ENCODE assay signal across 1 cellular context in genomic region chr7:97770845-97771244, GRCh38.
A peak's percentile ranks its signal among the peaks of the same experiment; 100 is the strongest.
TF ChIP-seq lines count a peak whose summit lies in the region.

No MANE protein-coding gene starts in this region.

TF ChIP-seq in K562, 482 proteins besides CTCF, POLR2A, EP300 and RAD21:
- TF ChIP-seq ZNF318 (IDR thresholded peaks at IDR 0.05; ENCODE audit: borderline replicate concordance in 1 of 2, low read depth in 1 of 2) (no peak), ZNF316 (IDR thresholded peaks at IDR 0.05) (peak; percentile 44; the same call in 1 of the 2 replicates), NFE2 (IDR thresholded peaks at IDR 0.05; ENCODE audit: low read depth) (peak; percentile 80), CREM (IDR thresholded peaks at IDR 0.05; ENCODE audit: low read depth) (peak; percentile 59), SMARCE1 (IDR thresholded peaks at IDR 0.05) (no peak), ATF1 (CRISPR knock-in tag; IDR thresholded peaks at IDR 0.05) (no peak), ATF1 (tag; IDR thresholded peaks at IDR 0.05) (0 out of 2 replicates have a peak, but pooled peaks have one; percentile 13), CREB3 (tag; conservative IDR thresholded peaks at IDR 0.05; ENCODE audit: low read depth) (no peak), BRD4 (IDR thresholded peaks at IDR 0.05) (no peak), FOXP1 (CRISPR knock-in tag; IDR thresholded peaks at IDR 0.05) (no peak), THRA (IDR thresholded peaks at IDR 0.05) (no peak), CHD2 (IDR thresholded peaks at IDR 0.05; ENCODE audit: low read depth, low read length) (no peak), MAFG (tag; conservative IDR thresholded peaks at IDR 0.05) (peak; percentile 70), C11orf30 (IDR thresholded peaks at IDR 0.05; ENCODE audit: low read depth) (peak; percentile 65), NFE2L1 (tag; IDR thresholded peaks at IDR 0.05; ENCODE audit: borderline replicate concordance, low read depth) (peak; percentile 56; the same call in 1 of the 2 replicates), BACH1 (tag; IDR thresholded peaks at IDR 0.05) (peak; percentile 94), PKNOX1 (IDR thresholded peaks at IDR 0.05) (no peak), ZFP91 (CRISPR knock-in tag; IDR thresholded peaks at IDR 0.05) (no peak)
- TF ChIP-seq, protein P1, sequence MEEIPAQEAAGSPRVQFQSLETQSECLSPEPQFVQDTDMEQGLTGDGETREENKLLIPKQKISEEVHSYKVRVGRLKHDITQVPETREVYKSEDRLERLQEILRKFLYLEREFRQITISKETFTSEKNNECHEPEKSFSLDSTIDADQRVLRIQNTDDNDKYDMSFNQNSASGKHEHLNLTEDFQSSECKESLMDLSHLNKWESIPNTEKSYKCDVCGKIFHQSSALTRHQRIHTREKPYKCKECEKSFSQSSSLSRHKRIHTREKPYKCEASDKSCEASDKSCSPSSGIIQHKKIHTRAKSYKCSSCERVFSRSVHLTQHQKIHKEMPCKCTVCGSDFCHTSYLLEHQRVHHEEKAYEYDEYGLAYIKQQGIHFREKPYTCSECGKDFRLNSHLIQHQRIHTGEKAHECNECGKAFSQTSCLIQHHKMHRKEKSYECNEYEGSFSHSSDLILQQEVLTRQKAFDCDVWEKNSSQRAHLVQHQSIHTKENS (CRISPR knock-in tag; IDR thresholded peaks at IDR 0.05), result no peak
- TF ChIP-seq, protein P2, sequence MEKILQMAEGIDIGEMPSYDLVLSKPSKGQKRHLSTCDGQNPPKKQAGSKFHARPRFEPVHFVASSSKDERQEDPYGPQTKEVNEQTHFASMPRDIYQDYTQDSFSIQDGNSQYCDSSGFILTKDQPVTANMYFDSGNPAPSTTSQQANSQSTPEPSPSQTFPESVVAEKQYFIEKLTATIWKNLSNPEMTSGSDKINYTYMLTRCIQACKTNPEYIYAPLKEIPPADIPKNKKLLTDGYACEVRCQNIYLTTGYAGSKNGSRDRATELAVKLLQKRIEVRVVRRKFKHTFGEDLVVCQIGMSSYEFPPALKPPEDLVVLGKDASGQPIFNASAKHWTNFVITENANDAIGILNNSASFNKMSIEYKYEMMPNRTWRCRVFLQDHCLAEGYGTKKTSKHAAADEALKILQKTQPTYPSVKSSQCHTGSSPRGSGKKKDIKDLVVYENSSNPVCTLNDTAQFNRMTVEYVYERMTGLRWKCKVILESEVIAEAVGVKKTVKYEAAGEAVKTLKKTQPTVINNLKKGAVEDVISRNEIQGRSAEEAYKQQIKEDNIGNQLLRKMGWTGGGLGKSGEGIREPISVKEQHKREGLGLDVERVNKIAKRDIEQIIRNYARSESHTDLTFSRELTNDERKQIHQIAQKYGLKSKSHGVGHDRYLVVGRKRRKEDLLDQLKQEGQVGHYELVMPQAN (IDR thresholded peaks at IDR 0.05; ENCODE audit: borderline replicate concordance), result no peak
- TF ChIP-seq, protein P3, sequence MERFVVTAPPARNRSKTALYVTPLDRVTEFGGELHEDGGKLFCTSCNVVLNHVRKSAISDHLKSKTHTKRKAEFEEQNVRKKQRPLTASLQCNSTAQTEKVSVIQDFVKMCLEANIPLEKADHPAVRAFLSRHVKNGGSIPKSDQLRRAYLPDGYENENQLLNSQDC (CRISPR knock-in tag; IDR thresholded peaks at IDR 0.05), result no peak
- TF ChIP-seq, protein P4, sequence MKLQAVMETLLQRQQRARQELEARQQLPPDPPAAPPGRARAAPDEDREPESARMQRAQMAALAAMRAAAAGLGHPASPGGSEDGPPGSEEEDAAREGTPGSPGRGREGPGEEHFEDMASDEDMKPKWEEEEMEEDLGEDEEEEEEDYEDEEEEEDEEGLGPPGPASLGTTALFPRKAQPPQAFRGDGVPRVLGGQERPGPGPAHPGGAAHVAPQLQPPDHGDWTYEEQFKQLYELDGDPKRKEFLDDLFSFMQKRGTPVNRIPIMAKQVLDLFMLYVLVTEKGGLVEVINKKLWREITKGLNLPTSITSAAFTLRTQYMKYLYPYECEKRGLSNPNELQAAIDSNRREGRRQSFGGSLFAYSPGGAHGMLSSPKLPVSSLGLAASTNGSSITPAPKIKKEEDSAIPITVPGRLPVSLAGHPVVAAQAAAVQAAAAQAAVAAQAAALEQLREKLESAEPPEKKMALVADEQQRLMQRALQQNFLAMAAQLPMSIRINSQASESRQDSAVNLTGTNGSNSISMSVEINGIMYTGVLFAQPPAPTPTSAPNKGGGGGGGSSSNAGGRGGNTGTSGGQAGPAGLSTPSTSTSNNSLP (IDR thresholded peaks at IDR 0.05; ENCODE audit: borderline replicate concordance, low read depth, low read length), result no peak
